9 cellular contexts compared by ENCODE assay signal in genomic region chr1:3312894-3313578, GRCh38.
A peak's percentile ranks its signal among the peaks of the same experiment; 100 is the strongest.
DNase-seq lines count a peak whose midpoint lies in the region; ATAC-seq and TF ChIP-seq lines count a peak whose summit lies in the region.
"Had no signal": no experiment of that assay in that cellular context is flagged by ENCODE, and none has a peak within 500 bp of the region (broad histone marks: within the 10 kb centered on the region; RNA-seq: fewer than 3 reads in every experiment).

No MANE protein-coding gene starts in this region.

- WGBS in gastroesophageal sphincter (ENCODE audit: low coverage in 1 of 2), 2 donors = 36% methylated on average over 9 of the region's 38 CpGs; no CpG with 5 or more reads in 1 of the 2 donors

- H3K36me3 ChIP-seq in gastroesophageal sphincter = no peaks in the 10 kb centered on the region
- no peaks in the 10 kb centered on the region for H3K36me3 ChIP-seq in tibial artery

- peak overlapping the region in 1 of 2 donors; percentile 3 for H3K4me3 ChIP-seq in gastroesophageal sphincter
- H3K4me3 ChIP-seq in tibial artery = peak overlapping the region; percentile 11 to 47

- TF ChIP-seq EP300 in gastroesophageal sphincter (IDR thresholded peaks at IDR 0.05) = no peak

- intact Hi-C loops in tibial artery (cut with DNase I; ENCODE audit: low total_unique reads) = loop anchor here (5.0 kb wide), 3 partner anchors 36 to 106 kb away; no protein-coding TSS in a partner anchor

- H3K9me3 ChIP-seq in gastroesophageal sphincter = no peaks in the 10 kb centered on the region
- H3K9me3 ChIP-seq in tibial artery = no peaks in the 10 kb centered on the region

- TF ChIP-seq POLR2A in gastroesophageal sphincter (IDR thresholded peaks at IDR 0.05) = peak in 1 of 2 donors; percentile 33

- no peaks in the 10 kb centered on the region for H3K27me3 Mint-ChIP-seq in osteocyte (ENCODE audit: unreplicated experiment)

- TF ChIP-seq CTCF in gastroesophageal sphincter (IDR thresholded peaks at IDR 0.05) = no peak
- no peak for TF ChIP-seq CTCF in osteocyte (IDR thresholded peaks at IDR 0.05)
- peak in 1 of 2 experiments; percentile 9 for TF ChIP-seq CTCF in tibial artery (IDR thresholded peaks at IDR 0.05)

- DNase-seq in activated T-cell treated with anti-CD3 and anti-CD28 coated beads for 1 hour (ENCODE audit: low read depth) = peak; percentile 10
- no peak for DNase-seq in activated T-cell treated with anti-CD3 and anti-CD28 coated beads, Interleukin-2, amount 50 U/mL, for 1 hour
- peak; percentile 82 to 84 for DNase-seq in activated T-cell treated with anti-CD3 and anti-CD28 coated beads, Interleukin-2, amount 50 U/mL, for 48 hours
- peak; percentile 97 for DNase-seq in osteocyte (ENCODE audit: extremely low spot score, unreplicated experiment)
- DNase-seq in tibial artery = peak; percentile 98 to 99
- DNase-seq in NCI-H1048 (lab: John Stamatoyannopoulos, UW) = no peak

- H3K27ac Mint-ChIP-seq in osteocyte (ENCODE audit: unreplicated experiment) = peak overlapping the region; percentile 99
- H3K27ac Mint-ChIP-seq: CD8-positive, alpha-beta T cell had no signal

- H3K27ac ChIP-seq in gastroesophageal sphincter (peak overlapping the region; percentile 88 to 96 (median 92)), tibial artery (peak overlapping the region; percentile 96 to 97)

- no peaks in the 10 kb centered on the region for H3K36me3 Mint-ChIP-seq in osteocyte (ENCODE audit: unreplicated experiment)
- H3K36me3 Mint-ChIP-seq: CD8-positive, alpha-beta T cell had no signal

- no peaks in the 10 kb centered on the region for H3K9me3 Mint-ChIP-seq in osteocyte (ENCODE audit: unreplicated experiment)

- H3K4me1 ChIP-seq in gastroesophageal sphincter (peaks cover 6 to 44% (median 24%) of the 10 kb centered on the region in 3 donors), tibial artery (peaks cover 4 to 84% (median 57%) of the 10 kb centered on the region in 4 donors)

- ATAC-seq in gastroesophageal sphincter (peak; percentile 98), HG03139 (IDR thresholded peaks at IDR 0.05; ENCODE audit: unreplicated experiment) (no peak)
- ATAC-seq: CD8-positive, alpha-beta T cell had no signal

- H3K4me1 Mint-ChIP-seq in osteocyte (ENCODE audit: unreplicated experiment) = peaks cover 36% of the 10 kb centered on the region

- H3K27me3 ChIP-seq in gastroesophageal sphincter (peaks cover 8% of the 10 kb centered on the region), tibial artery (no peaks in the 10 kb centered on the region)

- H3K4me3 Mint-ChIP-seq in osteocyte (ENCODE audit: unreplicated experiment) = no peak overlapping the region
- H3K4me3 Mint-ChIP-seq: CD8-positive, alpha-beta T cell had no signal

Comparison
In these comparisons a context has a peak if more than half of its experiments do, and no peak if none do; other contexts are left out.
1. DNase-seq: peak in activated T-cell treated with anti-CD3 and anti-CD28 coated beads for 1 hour (single experiment), activated T-cell treated with anti-CD3 and anti-CD28 coated beads, Interleukin-2, amount 50 U/mL, for 48 hours (2 of 2), osteocyte (single experiment) and tibial artery (2 of 2); none in activated T-cell treated with anti-CD3 and anti-CD28 coated beads, Interleukin-2, amount 50 U/mL, for 1 hour (single experiment) and NCI-H1048 (single experiment).